ENCODE assay signal across 17 cellular contexts in genomic region chr9:33661186-33661585, GRCh38.
DNase-seq lines count a peak whose midpoint lies in the region; ATAC-seq and TF ChIP-seq lines count a peak whose summit lies in the region.
"Had no signal": no experiment of that assay in that cellular context is flagged by ENCODE, and none has a peak within 500 bp of the region (broad histone marks: within the 10 kb centered on the region; RNA-seq: fewer than 3 reads in every experiment).

No MANE protein-coding gene starts in this region.

- no peaks in the 10 kb centered on the region for H3K27me3 ChIP-seq in adrenal gland

- TF ChIP-seq POLR2A in adrenal gland (IDR thresholded peaks at IDR 0.05) = no peak

- WGBS in adrenal gland, 4 donors = 75 to 78% (median 76%) methylated on average over 3 of the region's 3 CpGs

- no peak overlapping the region for H3K4me3 ChIP-seq in AG10803 (ENCODE audit: low read length)
- H3K4me3 ChIP-seq in adrenal gland = no peak overlapping the region

- DNase-seq in AG10803 (ENCODE audit: low read depth) (peak; percentile 15), MV-4-11 (lab: John Stamatoyannopoulos, UW) (peak; percentile 64), fibroblast of gingiva (ENCODE audit: low read depth) (peak; percentile 64), myocyte (ENCODE audit: low read depth) (peak; percentile 3), adrenal gland (no peak)
- DNase-seq in NK-92 treated with Interleukin-12 subunit alpha and Interleukin-12 subunit beta, amount 100 ng/mL, for 24 hours (lab: John Stamatoyannopoulos, UW) = no peak
- DNase-seq: AML-193; C1 segment of cervical spinal cord; Calu3; CD4-positive, alpha-beta T cell; DMS 273 treated with DMSO at 0.1 percent for 48 hours; GOT3; H9 had no signal

- TF ChIP-seq CTCF in AG10803 (conservative IDR thresholded peaks at IDR 0.05; ENCODE audit: low read length) (no peak), adrenal gland (IDR thresholded peaks at IDR 0.05) (no peak)

- no peaks in the 10 kb centered on the region for H3K36me3 ChIP-seq in adrenal gland (replicated peaks in 1 of 2)

- ATAC-seq in HG02623 (IDR thresholded peaks at IDR 0.05; ENCODE audit: unreplicated experiment) (no peak), GM21529 (IDR thresholded peaks at IDR 0.05; ENCODE audit: unreplicated experiment) (no peak)
- ATAC-seq: HepG2 had no signal

- intact Hi-C loops in adrenal gland (cut with DNase I) = no loop called here

- H3K9me3 ChIP-seq in adrenal gland (replicated peaks in 1 of 3) = no peaks in the 10 kb centered on the region

- no peaks in the 10 kb centered on the region for H3K4me1 ChIP-seq in adrenal gland (replicated peaks in 1 of 2)

- H3K27ac ChIP-seq in adrenal gland = no peak overlapping the region
- H3K27ac ChIP-seq: 22Rv1 had no signal

Comparison
In these comparisons a context has a peak if more than half of its experiments do, and no peak if none do; other contexts are left out.
1. DNase-seq: peak in AG10803 (single experiment), MV-4-11 (single experiment), fibroblast of gingiva (single experiment) and myocyte (single experiment); none in NK-92 treated with Interleukin-12 subunit alpha and Interleukin-12 subunit beta, amount 100 ng/mL, for 24 hours (single experiment) and adrenal gland (0 of 7).